Comparison of ENCODE assay signal across 19 cellular contexts in genomic region chr7:6653101-6653995, GRCh38. TPM values are rescaled to one million over a fixed set of nuclear protein-coding genes. Genes with fewer than 3 reads are reported as not detected.
A peak's percentile ranks its signal among the peaks of the same experiment; 100 is the strongest.
DNase-seq lines count a peak whose midpoint lies in the region; ATAC-seq, FAIRE-seq and TF ChIP-seq lines count a peak whose summit lies in the region.
"Had no signal": no experiment of that assay in that cellular context is flagged by ENCODE, and none has a peak within 500 bp of the region (broad histone marks: within the 10 kb centered on the region; RNA-seq: fewer than 3 reads in every experiment).

No MANE protein-coding gene starts in this region.

- ATAC-seq in activated CD4-positive, CD25-positive, alpha-beta regulatory T cell treated with anti-CD3 and anti-CD28 coated beads, Interleukin-2, amount 50 U/mL, for 24 hours: no peak
- ATAC-seq in left lung: no peak
- ATAC-seq in upper lobe of right lung: no peak
- ATAC-seq: PC-3 had no signal

- peaks cover 50% of the 10 kb centered on the region for H3K36me3 Mint-ChIP-seq in Caco-2 (ENCODE audit: insufficient read depth, unreplicated experiment)

- H3K4me1 ChIP-seq in left lung (no peaks in the 10 kb centered on the region), upper lobe of right lung (no peaks in the 10 kb centered on the region), Caco-2 (no peaks in the 10 kb centered on the region), HAP-1 (no peaks in the 10 kb centered on the region)

- CTCF ChIA-PET in Caco-2 (lab: Charles Lee): no interaction called here

- H3K27ac ChIP-seq in left lung: no peak overlapping the region
- no peak overlapping the region for H3K27ac ChIP-seq in upper lobe of right lung

- no peak overlapping the region for H3K27ac Mint-ChIP-seq in Caco-2 (ENCODE audit: unreplicated experiment)
- H3K27ac Mint-ChIP-seq: CD4-positive, CD25-positive, alpha-beta regulatory T cell had no signal

- H3K27me3 ChIP-seq in left lung: no peaks in the 10 kb centered on the region
- H3K27me3 ChIP-seq in upper lobe of right lung: no peaks in the 10 kb centered on the region
- no peaks in the 10 kb centered on the region for H3K27me3 ChIP-seq in Caco-2 (replicated peaks; ENCODE audit: control insufficient read depth, insufficient read depth, low read length)
- H3K27me3 ChIP-seq in HAP-1 (ENCODE audit: low read depth): no peaks in the 10 kb centered on the region

- H3K9me3 Mint-ChIP-seq in Caco-2 (ENCODE audit: unreplicated experiment): no peaks in the 10 kb centered on the region

- TF ChIP-seq CTCF in left lung (IDR thresholded peaks at IDR 0.05) (no peak), upper lobe of right lung (IDR thresholded peaks at IDR 0.05) (no peak), Caco-2 (IDR thresholded peaks at IDR 0.05; ENCODE audit: insufficient read depth in 1 of 2, low read depth in 1 of 2, low read length in 1 of 2, severe bottlenecking in 1 of 2, unreplicated experiment in 1 of 2) (no peak)

- H3K4me1 Mint-ChIP-seq in Caco-2 (ENCODE audit: low read depth, unreplicated experiment): no peaks in the 10 kb centered on the region
- H3K4me1 Mint-ChIP-seq: CD4-positive, CD25-positive, alpha-beta regulatory T cell had no signal

- peaks cover 0 to 28% of the 10 kb centered on the region in 2 donors for H3K9me3 ChIP-seq in left lung
- H3K9me3 ChIP-seq in upper lobe of right lung: no peaks in the 10 kb centered on the region
- no peaks in the 10 kb centered on the region for H3K9me3 ChIP-seq in Caco-2
- H3K9me3 ChIP-seq in HAP-1: no peaks in the 10 kb centered on the region; the same call in 1 of the 2 replicates

- no peaks in the 10 kb centered on the region for H3K27me3 Mint-ChIP-seq in Caco-2 (ENCODE audit: insufficient read depth, unreplicated experiment)
- H3K27me3 Mint-ChIP-seq: CD4-positive, CD25-positive, alpha-beta regulatory T cell had no signal

- H3K4me3 ChIP-seq in left lung (no peak overlapping the region), upper lobe of right lung (no peak overlapping the region), Caco-2 (ENCODE audit: low read depth, low read length) (no peak overlapping the region), HAP-1 (no peak overlapping the region)

- intact Hi-C loops in left lung (cut with DNase I) (no loop called here), upper lobe of right lung (cut with DNase I) (no loop called here), Caco-2 (cut with micrococcal nuclease; ENCODE audit: unreplicated experiment) (no loop called here)

- in situ Hi-C loops in HAP-1 (cut with MboI; ENCODE audit: low sequenced_read_pairs): no loop called here

- POLR2A ChIA-PET in Caco-2 (lab: Charles Lee): no interaction called here

- DNase-seq in activated CD4-positive, CD25-positive, alpha-beta regulatory T cell treated with anti-CD3 and anti-CD28 coated beads, Interleukin-2, amount 50 U/mL, for 72 hours: peak; percentile 24
- DNase-seq in GM12891 (ENCODE audit: insufficient read length, low spot score) (peak; percentile 37), left lung (peak; percentile 30 to 65), upper lobe of right lung (peak; percentile 52), Caco-2 (no peak), HAP-1 (ENCODE audit: low spot score in 2 of 2) (no peak), NCI-H1417 treated with DMSO at 0.1 percent for 48 hours (lab: John Stamatoyannopoulos, UW) (no peak)
- DNase-seq: Calu3; CD4-positive, CD25-positive, alpha-beta regulatory T cell; DND-41; GDM1; MM.1S; NCI-H1105; NCI-H187; NCI-H69; NK-92 treated with Interleukin-12 subunit alpha and Interleukin-12 subunit beta, amount 100 ng/mL, for 24 hours; PC-3 had no signal

- no peak for TF ChIP-seq POLR2A in GM12891 (IDR thresholded peaks at IDR 0.05; ENCODE audit: low read depth, low read length)

- BruUV-seq in Caco-2 (replicated peaks; lab: Mats Ljungman, UMichigan): no TSS peak

- H3K4me3 Mint-ChIP-seq in Caco-2 (ENCODE audit: unreplicated experiment): no peak overlapping the region
- H3K4me3 Mint-ChIP-seq: CD4-positive, CD25-positive, alpha-beta regulatory T cell had no signal

- H3K36me3 ChIP-seq in left lung (peaks cover 0 to 75% of the 10 kb centered on the region in 2 donors), upper lobe of right lung (peaks cover 22% of the 10 kb centered on the region), Caco-2 (ENCODE audit: control insufficient read depth, insufficient read depth, low read length) (peaks cover 10% of the 10 kb centered on the region), HAP-1 (replicated peaks) (peaks cover 26% of the 10 kb centered on the region)

- no peak for FAIRE-seq in GM12891 (lab: Jason Lieb, UNC)
- FAIRE-seq: H1 had no signal

TF ChIP-seq in GM12891, 5 proteins besides CTCF, POLR2A, EP300 and RAD21:
- TF ChIP-seq POU2F2 (IDR thresholded peaks at IDR 0.05; ENCODE audit: low read depth, low read length): no peak
- no peak for TF ChIP-seq SPI1 (IDR thresholded peaks at IDR 0.05; ENCODE audit: low read depth, low read length)
- TF ChIP-seq PAX5 (IDR thresholded peaks at IDR 0.05; ENCODE audit: insufficient read depth, low read length, severe bottlenecking): no peak
- TF ChIP-seq POLR2AphosphoS5 (IDR thresholded peaks at IDR 0.05; ENCODE audit: low read depth, low read length): no peak
- TF ChIP-seq TAF1 (IDR thresholded peaks at IDR 0.05; ENCODE audit: low read depth, low read length): no peak
TF ChIP-seq in GM12891: peak in this region for 0.

RNA-seq across cellular contexts. Expression of gene ZNF316, which starts 16.2 kb away (rescaled TPM):
- 13.6 TPM for polyA plus RNA-seq in GM12891 (2012; ENCODE audit: low read depth, missing spikeins)
- total RNA-seq in left lung: 10 to 100 TPM; 29.3 to 34.3 TPM
- 46.8 TPM for total RNA-seq in upper lobe of right lung
- total RNA-seq in Caco-2 (2022): 34.1 and 34.3 TPM in 2 replicates

RNA-seq across cellular contexts. Expression of gene ZNF853, which starts 37.9 kb away (rescaled TPM):
- polyA plus RNA-seq in GM12891 (2012; ENCODE audit: low read depth, missing spikeins): 0.26 TPM
- total RNA-seq in left lung: 1 to 10 TPM; 3.4 to 3.6 TPM
- total RNA-seq in upper lobe of right lung: 5.2 TPM
- 10.1 and 12.3 TPM in 2 replicates for total RNA-seq in Caco-2 (2022)

RNA-seq across cellular contexts. Expression of gene ZNF12, which starts 53.4 kb away (rescaled TPM):
- 9.8 TPM for polyA plus RNA-seq in GM12891 (2012; ENCODE audit: low read depth, missing spikeins)
- total RNA-seq in left lung (10 to 100 TPM; 18.4 to 19.8 TPM), upper lobe of right lung (25.0 TPM), Caco-2 (2022) (26.1 and 30.4 TPM in 2 replicates)

Comparison
In these comparisons a context has a peak if more than half of its experiments do, and no peak if none do; other contexts are left out.
1. DNase-seq: peak in activated CD4-positive, CD25-positive, alpha-beta regulatory T cell treated with anti-CD3 and anti-CD28 coated beads, Interleukin-2, amount 50 U/mL, for 72 hours (single experiment), GM12891 (single experiment), left lung (2 of 2) and upper lobe of right lung (single experiment); none in Caco-2 (0 of 2), HAP-1 (0 of 2) and NCI-H1417 treated with DMSO at 0.1 percent for 48 hours (single experiment).